24 cellular contexts compared by ENCODE assay signal in the genomic region with DNA sequence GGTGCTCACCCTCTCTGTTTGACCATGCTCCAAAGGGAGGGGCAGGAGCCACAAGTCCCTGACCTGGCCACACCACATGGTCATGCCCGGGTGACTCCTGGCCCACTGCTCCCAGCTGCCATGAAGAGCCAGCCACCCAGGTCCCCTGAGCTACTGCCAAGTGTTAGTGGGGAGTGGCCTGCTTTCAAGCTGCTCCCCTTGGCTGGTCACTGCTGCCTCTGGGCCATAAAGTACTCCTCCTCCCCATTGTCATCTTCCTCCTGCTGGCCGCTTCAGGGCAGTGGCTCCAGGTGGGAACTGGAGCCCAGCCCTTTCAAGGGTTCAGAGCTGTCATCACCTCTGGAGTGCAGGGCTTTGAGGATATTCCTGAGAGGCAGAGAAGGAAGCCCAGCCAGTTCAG.
"Had no signal": no experiment of that assay in that cellular context is flagged by ENCODE, and none has a peak within 500 bp of the region (broad histone marks: within the 10 kb centered on the region; RNA-seq: fewer than 3 reads in every experiment).

No MANE protein-coding gene starts in this region.

- H3K4me3 ChIP-seq: right lobe of liver, skin epidermis, suprapubic skin, transverse colon had no signal

- ATAC-seq: activated naive CD4-positive, alpha-beta T cell treated with anti-CD3 and anti-CD28 coated beads, Interleukin-2, amount 50 U/mL, for 72 hours; activated T-helper 17 cell treated with anti-CD3 and anti-CD28 coated beads, Interleukin-2, amount 50 U/mL, for 72 hours; left ventricle myocardium superior; stimulated activated effector memory CD8-positive, alpha-beta T cell treated with anti-CD3 and anti-CD28 coated beads, Interleukin-12 subunit alpha, Interleukin-12 subunit beta, amount 100 ng/mL, for 72 hours; stimulated activated naive CD8-positive, alpha-beta T cell treated with anti-CD3 and anti-CD28 coated beads, Interleukin-15, amount 100 ng/mL, for 72 hours had no signal

- H3K36me3 Mint-ChIP-seq: activated naive CD4-positive, alpha-beta T cell treated with anti-CD3 and anti-CD28 coated beads, Interleukin-2, amount 50 U/mL, for 72 hours; brain; immature natural killer cell; stimulated activated effector memory CD8-positive, alpha-beta T cell treated with anti-CD3 and anti-CD28 coated beads, Interleukin-12 subunit alpha, Interleukin-12 subunit beta, amount 100 ng/mL, for 72 hours had no signal

- H3K27me3 ChIP-seq: right lobe of liver, suprapubic skin, transverse colon had no signal

- H3K27ac ChIP-seq: right lobe of liver, skin epidermis, suprapubic skin, transverse colon had no signal

- H3K4me1 Mint-ChIP-seq: activated T-helper 17 cell treated with anti-CD3 and anti-CD28 coated beads, Interleukin-2, amount 50 U/mL, for 72 hours had no signal

- H3K9me3 Mint-ChIP-seq: activated naive CD4-positive, alpha-beta T cell treated with anti-CD3 and anti-CD28 coated beads, Interleukin-2, amount 50 U/mL, for 72 hours; activated T-cell treated with anti-CD3 and anti-CD28 coated beads, Interleukin-2, amount 50 U/mL, for 24 hours; activated T-helper 17 cell treated with anti-CD3 and anti-CD28 coated beads, Interleukin-2, amount 50 U/mL, for 72 hours; brain; dendritic cell treated with granulocyte-macrophage colony-stimulating factor and Interleukin-4, amounts not matched to agents 40 ng/mL and 50 ng/mL, for 4 days; immature natural killer cell; nephron; stimulated activated effector memory CD8-positive, alpha-beta T cell treated with anti-CD3 and anti-CD28 coated beads, Interleukin-12 subunit alpha, Interleukin-12 subunit beta, amount 100 ng/mL, for 72 hours; stimulated activated naive CD8-positive, alpha-beta T cell treated with anti-CD3 and anti-CD28 coated beads, Interleukin-15, amount 100 ng/mL, for 72 hours had no signal

- H3K27me3 Mint-ChIP-seq: dendritic cell treated with granulocyte-macrophage colony-stimulating factor and Interleukin-4, amounts not matched to agents 40 ng/mL and 50 ng/mL, for 4 days; stimulated activated naive CD8-positive, alpha-beta T cell treated with anti-CD3 and anti-CD28 coated beads, Interleukin-15, amount 100 ng/mL, for 72 hours had no signal

- DNase-seq: activated CD4-positive, alpha-beta T cell treated with anti-CD3 and anti-CD28 coated beads for 1 hour; activated CD8-positive, alpha-beta memory T cell treated with anti-CD3 and anti-CD28 coated beads for 24 hours; activated CD8-positive, alpha-beta memory T cell treated with anti-CD3 and anti-CD28 coated beads, Interleukin-2, amount 50 U/mL, for 4 hours; activated T-cell treated with anti-CD3 and anti-CD28 coated beads, Interleukin-2, amount 50 U/mL, for 24 hours; aorta; effector CD4-positive, alpha-beta T cell; erythroblast; foreskin fibroblast; immature natural killer cell; left ventricle myocardium superior; mammary epithelial cell; right lobe of liver; stimulated activated CD4-positive, alpha-beta T cell treated with anti-CD3 and anti-CD28 coated beads, Interleukin-2, amount 100 ng/mL, for 24 hours; stimulated activated naive CD8-positive, alpha-beta T cell treated with anti-CD3 and anti-CD28 coated beads, Interleukin-15, amount 100 ng/mL, for 72 hours; T-helper 9 cell; transverse colon had no signal

- H3K4me3 Mint-ChIP-seq: activated T-cell treated with anti-CD3 and anti-CD28 coated beads, Interleukin-2, amount 50 U/mL, for 24 hours; activated T-helper 17 cell treated with anti-CD3 and anti-CD28 coated beads, Interleukin-2, amount 50 U/mL, for 72 hours; brain; dendritic cell treated with granulocyte-macrophage colony-stimulating factor and Interleukin-4, amounts not matched to agents 40 ng/mL and 50 ng/mL, for 4 days; immature natural killer cell; nephron; stimulated activated effector memory CD8-positive, alpha-beta T cell treated with anti-CD3 and anti-CD28 coated beads, Interleukin-12 subunit alpha, Interleukin-12 subunit beta, amount 100 ng/mL, for 72 hours; stimulated activated naive CD8-positive, alpha-beta T cell treated with anti-CD3 and anti-CD28 coated beads, Interleukin-15, amount 100 ng/mL, for 72 hours had no signal

- H3K36me3 ChIP-seq: right lobe of liver, suprapubic skin, transverse colon had no signal

- H3K27ac Mint-ChIP-seq: activated naive CD4-positive, alpha-beta T cell treated with anti-CD3 and anti-CD28 coated beads, Interleukin-2, amount 50 U/mL, for 72 hours; activated T-cell treated with anti-CD3 and anti-CD28 coated beads, Interleukin-2, amount 50 U/mL, for 24 hours; activated T-helper 17 cell treated with anti-CD3 and anti-CD28 coated beads, Interleukin-2, amount 50 U/mL, for 72 hours; brain; dendritic cell treated with granulocyte-macrophage colony-stimulating factor and Interleukin-4, amounts not matched to agents 40 ng/mL and 50 ng/mL, for 4 days; immature natural killer cell; nephron; stimulated activated effector memory CD8-positive, alpha-beta T cell treated with anti-CD3 and anti-CD28 coated beads, Interleukin-12 subunit alpha, Interleukin-12 subunit beta, amount 100 ng/mL, for 72 hours; stimulated activated naive CD8-positive, alpha-beta T cell treated with anti-CD3 and anti-CD28 coated beads, Interleukin-15, amount 100 ng/mL, for 72 hours had no signal

- H3K4me1 ChIP-seq: right lobe of liver, suprapubic skin, transverse colon had no signal

- H3K9me3 ChIP-seq: right lobe of liver, suprapubic skin, transverse colon had no signal
